ENCODE assay signal across 22 cellular contexts in the genomic region with DNA sequence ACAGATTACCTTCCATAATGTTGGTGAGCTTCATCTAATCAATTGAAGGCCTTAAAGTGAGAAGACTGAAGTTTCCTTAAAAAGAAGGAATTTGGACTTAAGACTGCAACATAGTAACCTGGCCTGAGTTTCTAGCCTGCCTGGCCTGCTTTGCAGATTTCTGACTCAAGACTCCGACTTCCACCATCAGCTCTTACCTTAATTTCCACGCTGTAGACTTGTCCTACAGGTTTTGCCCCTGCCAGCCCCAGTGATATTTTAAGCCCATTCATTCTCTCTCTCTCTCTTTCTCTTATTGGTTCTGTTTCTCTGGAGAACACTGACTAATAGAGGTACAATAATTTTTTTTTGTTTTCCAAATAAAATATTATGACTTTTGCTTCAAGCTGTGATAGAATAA.
"Had no signal": no experiment of that assay in that cellular context is flagged by ENCODE, and none has a peak within 500 bp of the region (broad histone marks: within the 10 kb centered on the region; RNA-seq: fewer than 3 reads in every experiment).

No MANE protein-coding gene starts in this region.

- H3K36me3 ChIP-seq: left ventricle myocardium inferior, pancreas, prostate gland, spleen, suprapubic skin, thoracic aorta, tibial artery, upper lobe of left lung, vagina had no signal

- H3K4me1 ChIP-seq: left ventricle myocardium inferior, pancreas, prostate gland, spleen, suprapubic skin, tibial artery, upper lobe of left lung, vagina had no signal

- H3K4me3 ChIP-seq: left ventricle myocardium inferior, lung, mucosa of descending colon, pancreas, prostate gland, skin epidermis, spleen, suprapubic skin, thoracic aorta, tibial artery, upper lobe of left lung, vagina had no signal

- DNase-seq: hypothalamus; immature natural killer cell; left ventricle myocardium inferior; midbrain; mucosa of descending colon; naive thymus-derived CD4-positive, alpha-beta T cell; nucleus accumbens; pancreas; posterior cingulate gyrus; retina; right cardiac atrium; spleen; stimulated activated CD4-positive, alpha-beta T cell treated with anti-CD3 and anti-CD28 coated beads, Interleukin-4, amount 100 ng/mL, for 24 hours; stimulated activated naive CD4-positive, alpha-beta T cell; tibial artery; upper lobe of left lung had no signal

- H3K27ac ChIP-seq: left ventricle myocardium inferior, pancreas, prostate gland, skin epidermis, spleen, suprapubic skin, thoracic aorta, tibial artery, upper lobe of left lung, vagina had no signal

- H3K9me3 ChIP-seq: pancreas, prostate gland, suprapubic skin, thoracic aorta, tibial artery, upper lobe of left lung, vagina had no signal

- H3K27me3 ChIP-seq: pancreas, spleen, suprapubic skin, tibial artery, upper lobe of left lung, vagina had no signal
